In the genomic region with DNA sequence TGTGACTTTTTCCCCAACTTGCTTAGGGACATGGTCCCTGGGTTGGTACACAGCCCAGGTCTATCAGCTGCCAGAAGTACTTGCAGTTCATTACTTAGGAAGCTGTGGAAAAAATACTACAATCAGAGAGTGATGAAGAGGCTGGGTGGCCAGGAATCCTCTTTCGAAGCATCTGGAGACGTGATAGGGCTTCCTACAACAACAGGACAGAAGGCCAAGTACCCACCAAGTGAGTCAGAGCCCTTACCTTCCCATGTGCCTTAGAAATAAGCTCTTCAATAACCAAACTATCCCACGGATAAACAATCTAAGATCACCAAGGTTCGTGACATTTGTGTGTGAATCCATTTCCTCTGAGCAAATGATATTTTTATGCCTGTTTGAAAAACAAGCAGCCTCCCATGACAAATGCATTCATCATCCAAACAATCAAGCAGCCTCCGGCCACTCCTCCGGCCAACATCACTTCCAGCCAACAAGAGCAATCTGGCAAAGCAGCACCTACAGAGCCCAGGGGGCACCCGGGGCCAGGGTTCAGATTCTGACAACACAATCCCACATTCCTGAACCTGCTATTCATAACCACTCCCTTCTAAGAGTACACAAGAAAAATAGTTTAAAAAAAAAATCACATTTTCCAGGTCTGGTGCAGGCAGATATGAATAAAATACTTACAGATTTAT, we compare ENCODE assay signal across 9 cellular contexts. TPM values are rescaled to one million over a fixed set of nuclear protein-coding genes. Genes with fewer than 3 reads are reported as not detected.
DNase-seq lines count a peak whose midpoint lies in the region; ATAC-seq and TF ChIP-seq lines count a peak whose summit lies in the region.
"Had no signal": no experiment of that assay in that cellular context is flagged by ENCODE, and none has a peak within 500 bp of the region (broad histone marks: within the 10 kb centered on the region; RNA-seq: fewer than 3 reads in every experiment).

No MANE protein-coding gene starts in this region.

- H3K36me3 Mint-ChIP-seq in activated T-cell treated with anti-CD3 and anti-CD28 coated beads, Interleukin-2, amount 50 U/mL, for 24 hours (ENCODE audit: low read depth), result no peaks in the 10 kb centered on the region

- H3K9me3 ChIP-seq in BLaER1 (no peaks in the 10 kb centered on the region), osteoblast (ENCODE audit: low read depth, low read length) (no peaks in the 10 kb centered on the region), OCI-LY7 (ENCODE audit: low read length) (no peaks in the 10 kb centered on the region)

- no peak for TF ChIP-seq CTCF in fibroblast of the aortic adventitia (IDR thresholded peaks at IDR 0.05; ENCODE audit: insufficient read depth, low read length)
- TF ChIP-seq CTCF in osteoblast (IDR thresholded peaks at IDR 0.05; ENCODE audit: extremely low read depth, low read depth, low read length), result no peak
- TF ChIP-seq CTCF in OCI-LY7 (conservative IDR thresholded peaks at IDR 0.05; ENCODE audit: low read length), result no peak

- H3K79me2 ChIP-seq in osteoblast (ENCODE audit: insufficient read depth, low read length), result no peaks in the 10 kb centered on the region
- H3K79me2 ChIP-seq in OCI-LY7 (ENCODE audit: insufficient read depth, low read depth, low read length), result no peaks in the 10 kb centered on the region

- H3K4me1 Mint-ChIP-seq in activated T-cell treated with anti-CD3 and anti-CD28 coated beads, Interleukin-2, amount 50 U/mL, for 24 hours (ENCODE audit: low read depth), result peaks cover 16% of the 10 kb centered on the region

- H3K36me3 ChIP-seq in BLaER1 (no peaks in the 10 kb centered on the region), osteoblast (ENCODE audit: insufficient read depth, low read length) (no peaks in the 10 kb centered on the region), OCI-LY7 (ENCODE audit: insufficient read depth, low read length) (no peaks in the 10 kb centered on the region)

- H3K4me2 ChIP-seq in BLaER1 (peak overlapping the region; percentile 27), osteoblast (ENCODE audit: insufficient read depth, low read length) (peak overlapping the region; percentile 24), OCI-LY7 (ENCODE audit: low read length) (no peak overlapping the region)

- no TSS peak for BruUV-seq in OCI-LY7 (replicated peaks; lab: Mats Ljungman, UMichigan)

- peaks cover 3% of the 10 kb centered on the region for H3K27me3 Mint-ChIP-seq in activated T-cell treated with anti-CD3 and anti-CD28 coated beads, Interleukin-2, amount 50 U/mL, for 24 hours

- H2AFZ ChIP-seq in osteoblast (ENCODE audit: low read length) (no peak overlapping the region), OCI-LY7 (ENCODE audit: low read length) (no peak overlapping the region)

- H3K4me1 ChIP-seq in BLaER1 (peaks cover 15% of the 10 kb centered on the region), osteoblast (ENCODE audit: insufficient read depth, low read length) (peaks cover 24% of the 10 kb centered on the region), OCI-LY7 (ENCODE audit: insufficient read depth, low read length, poor library complexity, severe bottlenecking) (no peaks in the 10 kb centered on the region)

- POLR2A ChIA-PET in OCI-LY7 (lab: Charles Lee), result no interaction called here

- H3K9ac ChIP-seq in BLaER1, result no peak overlapping the region

- H3K4me3 ChIP-seq in BLaER1, result no peak overlapping the region
- peak overlapping the region; percentile 27 for H3K4me3 ChIP-seq in fibroblast of the aortic adventitia (ENCODE audit: low read depth, low read length)
- H3K4me3 ChIP-seq in osteoblast (ENCODE audit: insufficient read depth, low read length), result peak overlapping the region; percentile 8
- H3K4me3 ChIP-seq in OCI-LY7 (ENCODE audit: low read depth, low read length, poor library complexity, severe bottlenecking), result no peak overlapping the region

- no peaks in the 10 kb centered on the region for H3K27me3 ChIP-seq in BLaER1
- no peaks in the 10 kb centered on the region for H3K27me3 ChIP-seq in osteoblast (ENCODE audit: insufficient read depth, low read length)

- intact Hi-C loops in OCI-LY7 (cut with micrococcal nuclease; ENCODE audit: unreplicated experiment), result no loop called here

- H4K20me1 ChIP-seq in BLaER1, result no peaks in the 10 kb centered on the region
- H4K20me1 ChIP-seq in osteoblast (ENCODE audit: insufficient read depth, low read length), result no peaks in the 10 kb centered on the region
- no peaks in the 10 kb centered on the region for H4K20me1 ChIP-seq in OCI-LY7 (ENCODE audit: insufficient read depth, low read length)

- no peaks in the 10 kb centered on the region for H3K9me3 Mint-ChIP-seq in activated T-cell treated with anti-CD3 and anti-CD28 coated beads, Interleukin-2, amount 50 U/mL, for 24 hours

- peak; percentile 98 for DNase-seq in RPMI7951 (ENCODE audit: low read depth)
- DNase-seq in fibroblast of the aortic adventitia (ENCODE audit: low read depth), result peak; percentile 94
- peak; percentile 90 for DNase-seq in osteoblast (ENCODE audit: insufficient read length, low spot score, missing footprints)
- no peak for DNase-seq in OCI-LY7 (ENCODE audit: low spot score)
- no peak for DNase-seq in activated CD4-positive, CD25-positive, alpha-beta regulatory T cell treated with anti-CD3 and anti-CD28 coated beads, Interleukin-2, amount 50 U/mL, for 72 hours
- DNase-seq in activated T-cell treated with anti-CD3 and anti-CD28 coated beads, Interleukin-2, amount 50 U/mL, for 24 hours, result no peak
- DNase-seq: mesendoderm had no signal

- H3K27ac ChIP-seq in BLaER1 (no peak overlapping the region), osteoblast (ENCODE audit: low read depth, low read length) (peak overlapping the region; percentile 46), OCI-LY7 (ENCODE audit: low read depth, low read length, poor library complexity, severe bottlenecking) (no peak overlapping the region)

- H3K9me2 ChIP-seq in OCI-LY7 (ENCODE audit: insufficient read depth, low read length), result no peaks in the 10 kb centered on the region

- H3K4me3 Mint-ChIP-seq in activated T-cell treated with anti-CD3 and anti-CD28 coated beads, Interleukin-2, amount 50 U/mL, for 24 hours, result no peak overlapping the region

- CTCF ChIA-PET in OCI-LY7 (lab: Charles Lee; ENCODE audit: unreplicated experiment), result no interaction called here

- no peak overlapping the region for H3K27ac Mint-ChIP-seq in activated T-cell treated with anti-CD3 and anti-CD28 coated beads, Interleukin-2, amount 50 U/mL, for 24 hours

- no peak for ATAC-seq in HG03432 (IDR thresholded peaks at IDR 0.05; ENCODE audit: unreplicated experiment)

RNA-seq across cellular contexts. Expression of gene TBC1D8, which starts 26.4 kb away (rescaled TPM):
- 8.0 and 14.5 TPM in 2 replicates for total RNA-seq in RPMI7951 (2014; rRNA removed; shearing (Covaris generic))
- total RNA-seq in fibroblast of the aortic adventitia (ENCODE audit: low replicate concordance) (12.4 and 21.3 TPM in 2 replicates), osteoblast (13.4 and 13.8 TPM in 2 replicates), OCI-LY7 (2022) (0.49 and 1.7 TPM in 2 replicates)
- total RNA-seq in OCI-LY7 (2014; rRNA removed; shearing (Covaris generic)), result 0.03 and 0.22 TPM in 2 replicates

Comparison
In these comparisons a context has a peak if more than half of its experiments do, and no peak if none do; other contexts are left out.
1. H3K4me3 ChIP-seq: peak in fibroblast of the aortic adventitia (single experiment) and osteoblast (single experiment); none in BLaER1 (single experiment) and OCI-LY7 (single experiment).
2. DNase-seq: peak in RPMI7951 (single experiment), fibroblast of the aortic adventitia (single experiment) and osteoblast (single experiment); none in OCI-LY7 (single experiment), activated CD4-positive, CD25-positive, alpha-beta regulatory T cell treated with anti-CD3 and anti-CD28 coated beads, Interleukin-2, amount 50 U/mL, for 72 hours (single experiment) and activated T-cell treated with anti-CD3 and anti-CD28 coated beads, Interleukin-2, amount 50 U/mL, for 24 hours (single experiment).